In genomic region chr4:121823505-121824170, GRCh38 we compare ENCODE assay signal across 1 cellular context.
TF ChIP-seq lines count a peak whose summit lies in the region.

Gene CCNA2, minus strand, starts transcription at chr4:121823883. Its CDS starts 255 bp downstream, at chr4:121823628.

TF ChIP-seq in K562, 482 proteins besides CTCF, POLR2A, EP300 and RAD21 (continued from another document and continues in another):
- TF ChIP-seq, protein P1, sequence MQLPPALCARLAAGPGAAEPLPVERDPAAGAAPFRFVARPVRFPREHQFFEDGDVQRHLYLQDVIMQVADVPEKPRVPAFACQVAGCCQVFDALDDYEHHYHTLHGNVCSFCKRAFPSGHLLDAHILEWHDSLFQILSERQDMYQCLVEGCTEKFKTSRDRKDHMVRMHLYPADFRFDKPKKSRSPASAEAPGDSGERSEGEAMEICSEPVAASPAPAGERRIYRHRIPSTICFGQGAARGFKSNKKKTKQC (CRISPR knock-in tag; IDR thresholded peaks at IDR 0.05): peak; percentile 75; the same call in 1 of the 2 replicates
- TF ChIP-seq, protein P2, sequence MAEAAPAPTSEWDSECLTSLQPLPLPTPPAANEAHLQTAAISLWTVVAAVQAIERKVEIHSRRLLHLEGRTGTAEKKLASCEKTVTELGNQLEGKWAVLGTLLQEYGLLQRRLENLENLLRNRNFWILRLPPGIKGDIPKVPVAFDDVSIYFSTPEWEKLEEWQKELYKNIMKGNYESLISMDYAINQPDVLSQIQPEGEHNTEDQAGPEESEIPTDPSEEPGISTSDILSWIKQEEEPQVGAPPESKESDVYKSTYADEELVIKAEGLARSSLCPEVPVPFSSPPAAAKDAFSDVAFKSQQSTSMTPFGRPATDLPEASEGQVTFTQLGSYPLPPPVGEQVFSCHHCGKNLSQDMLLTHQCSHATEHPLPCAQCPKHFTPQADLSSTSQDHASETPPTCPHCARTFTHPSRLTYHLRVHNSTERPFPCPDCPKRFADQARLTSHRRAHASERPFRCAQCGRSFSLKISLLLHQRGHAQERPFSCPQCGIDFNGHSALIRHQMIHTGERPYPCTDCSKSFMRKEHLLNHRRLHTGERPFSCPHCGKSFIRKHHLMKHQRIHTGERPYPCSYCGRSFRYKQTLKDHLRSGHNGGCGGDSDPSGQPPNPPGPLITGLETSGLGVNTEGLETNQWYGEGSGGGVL (CRISPR knock-in tag; IDR thresholded peaks at IDR 0.05): no peak
- TF ChIP-seq BCOR (IDR thresholded peaks at IDR 0.05): peak; percentile 21; the same call in 1 of the 2 replicates
- peak in 1 of 2 experiments; percentile 85; a peak in 1 of 4 replicates for TF ChIP-seq MLX (CRISPR knock-in tag; conservative IDR thresholded peaks at IDR 0.05)
- peak; percentile 26 for TF ChIP-seq SMAD1 (IDR thresholded peaks at IDR 0.05; ENCODE audit: low read depth, low read length, partially characterized antibody)
- peak; percentile 61 for TF ChIP-seq TAF9B (IDR thresholded peaks at IDR 0.05; ENCODE audit: partially characterized antibody)
- no peak for TF ChIP-seq TEAD2 (tag; IDR thresholded peaks at IDR 0.05)
- no peak for TF ChIP-seq NR2C1 (IDR thresholded peaks at IDR 0.05)
- peak; percentile 59; the same call in 1 of the 2 replicates for TF ChIP-seq NR2C1 (tag; IDR thresholded peaks at IDR 0.05)
- peak; percentile 12; the same call in 1 of the 2 replicates for TF ChIP-seq TAF7 (tag; IDR thresholded peaks at IDR 0.05)
- peak; percentile 52; the same call in 1 of the 2 replicates for TF ChIP-seq CTBP1 (IDR thresholded peaks at IDR 0.05; ENCODE audit: borderline replicate concordance)
- peak; percentile 70 for TF ChIP-seq CEBPG (CRISPR knock-in tag; IDR thresholded peaks at IDR 0.05)
- TF ChIP-seq CEBPG (tag; conservative IDR thresholded peaks at IDR 0.05 in 1 of 2, IDR thresholded peaks at IDR 0.05 in 1 of 2): peak in 1 of 2 experiments; percentile 56; a peak in 3 of 4 replicates
- TF ChIP-seq ESRRB (CRISPR knock-in tag; IDR thresholded peaks at IDR 0.05; ENCODE audit: borderline replicate concordance): no peak
- no peak for TF ChIP-seq KAT2B (IDR thresholded peaks at IDR 0.05; ENCODE audit: low read depth, low read length)
- peak; percentile 85; the same call in 1 of the 2 replicates for TF ChIP-seq POLR2H (tag; IDR thresholded peaks at IDR 0.05; ENCODE audit: low read depth)
- 0 out of 2 replicates have a peak, but pooled peaks have one; percentile 73 for TF ChIP-seq ZHX1 (conservative IDR thresholded peaks at IDR 0.05; ENCODE audit: low read length)
- TF ChIP-seq FOXK2 (conservative IDR thresholded peaks at IDR 0.05 in 1 of 2, IDR thresholded peaks at IDR 0.05 in 1 of 2; ENCODE audit: low read depth in 2 of 2): peak; percentile 86
- peak; percentile 90 for TF ChIP-seq PML (IDR thresholded peaks at IDR 0.05; ENCODE audit: low read length)
- 0 out of 2 replicates have a peak, but pooled peaks have one; percentile 25 for TF ChIP-seq HMBOX1 (IDR thresholded peaks at IDR 0.05)
- TF ChIP-seq, protein P3, sequence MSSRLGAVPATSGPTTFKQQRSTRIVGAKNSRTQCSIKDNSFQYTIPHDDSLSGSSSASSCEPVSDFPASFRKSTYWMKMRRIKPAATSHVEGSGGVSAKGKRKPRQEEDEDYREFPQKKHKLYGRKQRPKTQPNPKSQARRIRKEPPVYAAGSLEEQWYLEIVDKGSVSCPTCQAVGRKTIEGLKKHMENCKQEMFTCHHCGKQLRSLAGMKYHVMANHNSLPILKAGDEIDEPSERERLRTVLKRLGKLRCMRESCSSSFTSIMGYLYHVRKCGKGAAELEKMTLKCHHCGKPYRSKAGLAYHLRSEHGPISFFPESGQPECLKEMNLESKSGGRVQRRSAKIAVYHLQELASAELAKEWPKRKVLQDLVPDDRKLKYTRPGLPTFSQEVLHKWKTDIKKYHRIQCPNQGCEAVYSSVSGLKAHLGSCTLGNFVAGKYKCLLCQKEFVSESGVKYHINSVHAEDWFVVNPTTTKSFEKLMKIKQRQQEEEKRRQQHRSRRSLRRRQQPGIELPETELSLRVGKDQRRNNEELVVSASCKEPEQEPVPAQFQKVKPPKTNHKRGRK (tag; IDR thresholded peaks at IDR 0.05): no peak
- no peak for TF ChIP-seq GTF2E2 (tag; IDR thresholded peaks at IDR 0.05)
- peak; percentile 87; the same call in 1 of the 2 replicates for TF ChIP-seq STAT6 (CRISPR knock-in tag; IDR thresholded peaks at IDR 0.05)
- TF ChIP-seq, protein P4, sequence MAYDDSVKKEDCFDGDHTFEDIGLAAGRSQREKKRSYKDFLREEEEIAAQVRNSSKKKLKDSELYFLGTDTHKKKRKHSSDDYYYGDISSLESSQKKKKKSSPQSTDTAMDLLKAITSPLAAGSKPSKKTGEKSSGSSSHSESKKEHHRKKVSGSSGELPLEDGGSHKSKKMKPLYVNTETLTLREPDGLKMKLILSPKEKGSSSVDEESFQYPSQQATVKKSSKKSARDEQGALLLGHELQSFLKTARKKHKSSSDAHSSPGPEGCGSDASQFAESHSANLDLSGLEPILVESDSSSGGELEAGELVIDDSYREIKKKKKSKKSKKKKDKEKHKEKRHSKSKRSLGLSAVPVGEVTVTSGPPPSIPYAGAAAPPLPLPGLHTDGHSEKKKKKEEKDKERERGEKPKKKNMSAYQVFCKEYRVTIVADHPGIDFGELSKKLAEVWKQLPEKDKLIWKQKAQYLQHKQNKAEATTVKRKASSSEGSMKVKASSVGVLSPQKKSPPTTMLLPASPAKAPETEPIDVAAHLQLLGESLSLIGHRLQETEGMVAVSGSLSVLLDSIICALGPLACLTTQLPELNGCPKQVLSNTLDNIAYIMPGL (CRISPR knock-in tag; IDR thresholded peaks at IDR 0.05): peak; percentile 74; the same call in 1 of the 2 replicates
- no peak for TF ChIP-seq PTBP1 (IDR thresholded peaks at IDR 0.05; ENCODE audit: low read depth, low read length)
- TF ChIP-seq DNMT1 (IDR thresholded peaks at IDR 0.05): no peak
- TF ChIP-seq KHSRP (IDR thresholded peaks at IDR 0.05): peak; percentile 88
- TF ChIP-seq, protein P5, sequence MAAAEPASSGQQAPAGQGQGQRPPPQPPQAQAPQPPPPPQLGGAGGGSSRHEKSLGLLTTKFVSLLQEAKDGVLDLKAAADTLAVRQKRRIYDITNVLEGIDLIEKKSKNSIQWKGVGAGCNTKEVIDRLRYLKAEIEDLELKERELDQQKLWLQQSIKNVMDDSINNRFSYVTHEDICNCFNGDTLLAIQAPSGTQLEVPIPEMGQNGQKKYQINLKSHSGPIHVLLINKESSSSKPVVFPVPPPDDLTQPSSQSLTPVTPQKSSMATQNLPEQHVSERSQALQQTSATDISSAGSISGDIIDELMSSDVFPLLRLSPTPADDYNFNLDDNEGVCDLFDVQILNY (CRISPR knock-in tag; IDR thresholded peaks at IDR 0.05): peak; percentile 74
- TF ChIP-seq RB1 (IDR thresholded peaks at IDR 0.05; ENCODE audit: low read depth): peak; percentile 60; the same call in 1 of the 2 replicates
- peak; percentile 74 for TF ChIP-seq JUND (IDR thresholded peaks at IDR 0.05; ENCODE audit: borderline replicate concordance, low read depth, low read length)
- TF ChIP-seq JUND (tag; IDR thresholded peaks at IDR 0.05; ENCODE audit: borderline replicate concordance, low read depth, low read length): no peak; the same call in 2 of the 3 replicates
- TF ChIP-seq AFF4 (CRISPR knock-in tag; IDR thresholded peaks at IDR 0.05): peak; percentile 65; the same call in 1 of the 2 replicates
- peak; percentile 60; the same call in 1 of the 2 replicates for TF ChIP-seq GTF2F1 (IDR thresholded peaks at IDR 0.05; ENCODE audit: low read depth, low read length)
- TF ChIP-seq DIDO1 (tag; IDR thresholded peaks at IDR 0.05; ENCODE audit: low read depth): 0 out of 2 replicates have a peak, but pooled peaks have one; percentile 51
